In genomic region chr19:9155591-9155990, GRCh38 we compare ENCODE assay signal across 24 cellular contexts. TPM values are rescaled to one million over a fixed set of nuclear protein-coding genes. Genes with fewer than 3 reads are reported as not detected.
DNase-seq lines count a peak whose midpoint lies in the region; ATAC-seq and TF ChIP-seq lines count a peak whose summit lies in the region.
"Had no signal": no experiment of that assay in that cellular context is flagged by ENCODE, and none has a peak within 500 bp of the region (broad histone marks: within the 10 kb centered on the region; RNA-seq: fewer than 3 reads in every experiment).

No MANE protein-coding gene starts in this region.

- peaks cover 35% of the 10 kb centered on the region for H3K4me1 Mint-ChIP-seq in activated CD4-positive, alpha-beta T cell treated with anti-CD3 and anti-CD28 coated beads for 36 hours
- peaks cover 56 to 58% of the 10 kb centered on the region in 2 donors for H3K4me1 Mint-ChIP-seq in natural killer cell
- H3K4me1 Mint-ChIP-seq in natural killer cell treated with Interleukin-12 subunit alpha and Interleukin-12 subunit beta and Interleukin-15 and Interleukin-18, amount 100 ng/mL, for 72 hours (ENCODE audit: low read depth in 2 of 2), result peaks cover 37 to 43% of the 10 kb centered on the region in 2 donors
- H3K4me1 Mint-ChIP-seq in endothelial cell (ENCODE audit: unreplicated experiment), result peaks cover 9% of the 10 kb centered on the region
- H3K4me1 Mint-ChIP-seq in endodermal cell, result no peaks in the 10 kb centered on the region

- no peak for TF ChIP-seq CTCF in natural killer cell (IDR thresholded peaks at IDR 0.05)
- TF ChIP-seq CTCF in endothelial cell (IDR thresholded peaks at IDR 0.05; ENCODE audit: unreplicated experiment), result no peak
- TF ChIP-seq CTCF in endodermal cell (conservative IDR thresholded peaks at IDR 0.05), result no peak

- H3K4me3 Mint-ChIP-seq in activated CD4-positive, alpha-beta T cell treated with anti-CD3 and anti-CD28 coated beads for 36 hours, result no peak overlapping the region
- no peak overlapping the region for H3K4me3 Mint-ChIP-seq in natural killer cell
- H3K4me3 Mint-ChIP-seq in natural killer cell treated with Interleukin-12 subunit alpha and Interleukin-12 subunit beta and Interleukin-15 and Interleukin-18, amount 100 ng/mL, for 72 hours, result no peak overlapping the region
- H3K4me3 Mint-ChIP-seq in endothelial cell (ENCODE audit: unreplicated experiment), result peak overlapping the region; percentile 72
- H3K4me3 Mint-ChIP-seq in endodermal cell, result no peak overlapping the region

- H3K27ac ChIP-seq in endodermal cell (ENCODE audit: low read depth, low read length), result no peak overlapping the region
- H3K27ac ChIP-seq: 22Rv1, GM23248, HL-60, KMS-11 had no signal

- no peaks in the 10 kb centered on the region for H3K27me3 Mint-ChIP-seq in activated CD4-positive, alpha-beta T cell treated with anti-CD3 and anti-CD28 coated beads for 36 hours
- no peaks in the 10 kb centered on the region for H3K27me3 Mint-ChIP-seq in natural killer cell (ENCODE audit: low read depth in 2 of 2)
- H3K27me3 Mint-ChIP-seq in natural killer cell treated with Interleukin-12 subunit alpha and Interleukin-12 subunit beta and Interleukin-15 and Interleukin-18, amount 100 ng/mL, for 72 hours, result no peaks in the 10 kb centered on the region
- H3K27me3 Mint-ChIP-seq in endothelial cell (ENCODE audit: unreplicated experiment), result peaks cover 23% of the 10 kb centered on the region
- no peaks in the 10 kb centered on the region for H3K27me3 Mint-ChIP-seq in endodermal cell (ENCODE audit: insufficient read depth)

- no peak overlapping the region for H3K9ac ChIP-seq in endodermal cell (ENCODE audit: extremely low read depth, low read length, poor library complexity, severe bottlenecking)
- H3K9ac ChIP-seq: GM23248, KMS-11 had no signal

- intact Hi-C loops in activated CD4-positive, alpha-beta T cell treated with anti-CD3 and anti-CD28 coated beads for 36 hours (cut with DNase I, micrococcal nuclease), result no loop called here
- intact Hi-C loops in natural killer cell (cut with micrococcal nuclease), result no loop called here

- ATAC-seq in activated CD4-positive, alpha-beta T cell treated with anti-CD3 and anti-CD28 coated beads for 36 hours, result no peak
- ATAC-seq in natural killer cell, result no peak
- no peak for ATAC-seq in natural killer cell treated with Interleukin-12 subunit alpha and Interleukin-12 subunit beta and Interleukin-15 and Interleukin-18, amount 100 ng/mL, for 72 hours
- ATAC-seq in GM21360 (IDR thresholded peaks at IDR 0.05; ENCODE audit: unreplicated experiment), result no peak

- H3K9me3 ChIP-seq in endodermal cell (ENCODE audit: control insufficient read depth, low read length), result peaks cover 98% of the 10 kb centered on the region

- no peak for DNase-seq in activated CD4-positive, alpha-beta T cell treated with anti-CD3 and anti-CD28 coated beads for 36 hours
- no peak for DNase-seq in activated CD4-positive, alpha-beta T cell treated with anti-CD3 and anti-CD28 coated beads for 1 hour
- DNase-seq in natural killer cell (no peak), endothelial cell (ENCODE audit: low spot score) (no peak), endodermal cell (no peak), COLO829 (ENCODE audit: low spot score) (no peak)
- no peak for DNase-seq in natural killer cell treated with Interleukin-12 subunit alpha and Interleukin-12 subunit beta and Interleukin-15 and Interleukin-18, amount 100 ng/mL, for 72 hours (ENCODE audit: low spot score)
- DNase-seq: Caco-2, DMS153, GDM1, GM23248, MV-4-11, NCI-H187, NCI-H226, NCI-H524, NCI-H82 had no signal

- CTCF ChIA-PET in activated CD4-positive, alpha-beta T cell treated with anti-CD3 and anti-CD28 coated beads for 36 hours (lab: Charles Lee), result no interaction called here

- no peaks in the 10 kb centered on the region for H3K4me1 ChIP-seq in endodermal cell (ENCODE audit: control insufficient read depth, insufficient read depth, low read length)
- H3K4me1 ChIP-seq: Caco-2, HAP-1 had no signal

- POLR2A ChIA-PET in activated CD4-positive, alpha-beta T cell treated with anti-CD3 and anti-CD28 coated beads for 36 hours (lab: Charles Lee), result no interaction called here

- peaks cover 92% of the 10 kb centered on the region for H3K36me3 ChIP-seq in endodermal cell (ENCODE audit: control insufficient read depth, insufficient read depth, low read length)

- H3K27me3 ChIP-seq in endodermal cell (ENCODE audit: control insufficient read depth, insufficient read depth, low read length, poor library complexity, severe bottlenecking), result no peaks in the 10 kb centered on the region

- H3K9me3 Mint-ChIP-seq in activated CD4-positive, alpha-beta T cell treated with anti-CD3 and anti-CD28 coated beads for 36 hours (ENCODE audit: low read depth), result peaks cover 40% of the 10 kb centered on the region
- H3K9me3 Mint-ChIP-seq in natural killer cell (no peaks in the 10 kb centered on the region), endothelial cell (ENCODE audit: unreplicated experiment) (peaks cover 38% of the 10 kb centered on the region), endodermal cell (peaks cover 89% of the 10 kb centered on the region)
- H3K9me3 Mint-ChIP-seq in natural killer cell treated with Interleukin-12 subunit alpha and Interleukin-12 subunit beta and Interleukin-15 and Interleukin-18, amount 100 ng/mL, for 72 hours, result no peaks in the 10 kb centered on the region

- peak overlapping the region; percentile 76 for H3K27ac Mint-ChIP-seq in activated CD4-positive, alpha-beta T cell treated with anti-CD3 and anti-CD28 coated beads for 36 hours
- H3K27ac Mint-ChIP-seq in natural killer cell (peak overlapping the region; percentile 44 to 47), endothelial cell (ENCODE audit: unreplicated experiment) (no peak overlapping the region), endodermal cell (no peak overlapping the region)
- peak overlapping the region in 1 of 2 donors; percentile 7 for H3K27ac Mint-ChIP-seq in natural killer cell treated with Interleukin-12 subunit alpha and Interleukin-12 subunit beta and Interleukin-15 and Interleukin-18, amount 100 ng/mL, for 72 hours

- WGBS in endodermal cell (ENCODE audit: insufficient coverage in 1 of 2, insufficient read length in 1 of 2), 2 experiments, result 92 to 98% methylated on average over 4 of the region's 4 CpGs

- peaks cover 94% of the 10 kb centered on the region for H3K36me3 Mint-ChIP-seq in activated CD4-positive, alpha-beta T cell treated with anti-CD3 and anti-CD28 coated beads for 36 hours (ENCODE audit: low read depth)
- H3K36me3 Mint-ChIP-seq in natural killer cell, result peaks cover 9% of the 10 kb centered on the region
- H3K36me3 Mint-ChIP-seq in natural killer cell treated with Interleukin-12 subunit alpha and Interleukin-12 subunit beta and Interleukin-15 and Interleukin-18, amount 100 ng/mL, for 72 hours, result peaks cover 35% of the 10 kb centered on the region
- H3K36me3 Mint-ChIP-seq in endothelial cell (ENCODE audit: low read depth, unreplicated experiment), result peaks cover 93% of the 10 kb centered on the region
- peaks cover 99% of the 10 kb centered on the region for H3K36me3 Mint-ChIP-seq in endodermal cell (ENCODE audit: low read depth)

- H3K4me3 ChIP-seq in endodermal cell (ENCODE audit: low read length), result no peak overlapping the region
- H3K4me3 ChIP-seq: GM23248, HAP-1 had no signal

RNA-seq across cellular contexts. Expression of gene ZNF317, which starts 15.4 kb away (rescaled TPM):
- total RNA-seq in activated CD4-positive, alpha-beta T cell treated with anti-CD3 and anti-CD28 coated beads for 36 hours, result 10 to 100 TPM; 39.0 to 39.8 TPM
- 10 to 100 TPM; 78.0 to 91.2 (median 82.8) TPM for total RNA-seq in natural killer cell
- 10 to 100 TPM; 44.2 to 51.0 TPM for total RNA-seq in natural killer cell treated with Interleukin-12 subunit alpha and Interleukin-12 subunit beta and Interleukin-15 and Interleukin-18, amount 100 ng/mL, for 72 hours
- 27.1 TPM for total RNA-seq in endothelial cell (ENCODE audit: unreplicated experiment)
- total RNA-seq in endodermal cell, result 10 to 100 TPM; 36.7 to 40.1 TPM
- 33.1 TPM for polyA plus RNA-seq in endodermal cell (2013, experiment 1 of 2)
- polyA plus RNA-seq in endodermal cell (2013, experiment 2 of 2), result 35.3 TPM

RNA-seq across cellular contexts. Expression of gene OR7D2, which starts 23.2 kb away (rescaled TPM):
- total RNA-seq in activated CD4-positive, alpha-beta T cell treated with anti-CD3 and anti-CD28 coated beads for 36 hours, result under 1 TPM; 0.05 to 0.09 TPM
- total RNA-seq in natural killer cell, result not detected
- not detected for total RNA-seq in natural killer cell treated with Interleukin-12 subunit alpha and Interleukin-12 subunit beta and Interleukin-15 and Interleukin-18, amount 100 ng/mL, for 72 hours
- total RNA-seq in endothelial cell (ENCODE audit: unreplicated experiment), result not detected
- total RNA-seq in endodermal cell, result under 1 TPM; 0.31 to 0.40 TPM
- 0.14 TPM for polyA plus RNA-seq in endodermal cell (2013, experiment 1 of 2)
- polyA plus RNA-seq in endodermal cell (2013, experiment 2 of 2), result not detected
- total RNA-seq: Caco-2, Daoy, GM23248, HT1080, RPMI7951 had no signal
- polyA plus RNA-seq: GM23248 had no signal

RNA-seq across cellular contexts. Expression of gene OR7G3, which starts 28.8 kb away (rescaled TPM):
- not detected for total RNA-seq in activated CD4-positive, alpha-beta T cell treated with anti-CD3 and anti-CD28 coated beads for 36 hours
- not detected for total RNA-seq in natural killer cell
- total RNA-seq in natural killer cell treated with Interleukin-12 subunit alpha and Interleukin-12 subunit beta and Interleukin-15 and Interleukin-18, amount 100 ng/mL, for 72 hours, result not detected
- not detected for total RNA-seq in endothelial cell (ENCODE audit: unreplicated experiment)
- not detected for total RNA-seq in endodermal cell
- not detected for polyA plus RNA-seq in endodermal cell (2013, experiment 1 of 2)
- polyA plus RNA-seq in endodermal cell (2013, experiment 2 of 2), result not detected
- total RNA-seq: Caco-2, Daoy, GM23248, HT1080, RPMI7951 had no signal
- polyA plus RNA-seq: GM23248 had no signal

RNA-seq across cellular contexts. Expression of gene OR7G1, which starts 40.0 kb away (rescaled TPM):
- total RNA-seq in activated CD4-positive, alpha-beta T cell treated with anti-CD3 and anti-CD28 coated beads for 36 hours, result not detected
- total RNA-seq in natural killer cell, result not detected
- total RNA-seq in natural killer cell treated with Interleukin-12 subunit alpha and Interleukin-12 subunit beta and Interleukin-15 and Interleukin-18, amount 100 ng/mL, for 72 hours, result not detected
- total RNA-seq in endothelial cell (ENCODE audit: unreplicated experiment), result not detected
- not detected for total RNA-seq in endodermal cell
- not detected for polyA plus RNA-seq in endodermal cell (2013, experiment 1 of 2)
- polyA plus RNA-seq in endodermal cell (2013, experiment 2 of 2), result not detected
- total RNA-seq: Caco-2, Daoy, GM23248, HT1080, RPMI7951 had no signal
- polyA plus RNA-seq: GM23248 had no signal

RNA-seq across cellular contexts. Expression of gene OR7G2, which starts 48.3 kb away (rescaled TPM):
- not detected for total RNA-seq in activated CD4-positive, alpha-beta T cell treated with anti-CD3 and anti-CD28 coated beads for 36 hours
- total RNA-seq in natural killer cell (not detected), endothelial cell (ENCODE audit: unreplicated experiment) (not detected), endodermal cell (not detected)
- total RNA-seq in natural killer cell treated with Interleukin-12 subunit alpha and Interleukin-12 subunit beta and Interleukin-15 and Interleukin-18, amount 100 ng/mL, for 72 hours, result not detected
- polyA plus RNA-seq in endodermal cell (2013, experiment 1 of 2), result not detected
- not detected for polyA plus RNA-seq in endodermal cell (2013, experiment 2 of 2)
- total RNA-seq: Caco-2, Daoy, GM23248, HT1080, RPMI7951 had no signal
- polyA plus RNA-seq: GM23248 had no signal

Comparison
In these comparisons a context has a peak if more than half of its experiments do, and no peak if none do; other contexts are left out.
1. H3K27ac Mint-ChIP-seq: peak in activated CD4-positive, alpha-beta T cell treated with anti-CD3 and anti-CD28 coated beads for 36 hours (single experiment) and natural killer cell (2 of 2); none in endothelial cell (single experiment) and endodermal cell (single experiment).